Comparison of ENCODE assay signal across 30 cellular contexts in genomic region chr10:21689881-21690280, GRCh38.
DNase-seq lines count a peak whose midpoint lies in the region; ATAC-seq and TF ChIP-seq lines count a peak whose summit lies in the region.
"Had no signal": no experiment of that assay in that cellular context is flagged by ENCODE, and none has a peak within 500 bp of the region (broad histone marks: within the 10 kb centered on the region; RNA-seq: fewer than 3 reads in every experiment).

No MANE protein-coding gene starts in this region.

- no peak overlapping the region for H3K27ac ChIP-seq in GM23338 (ENCODE audit: low read depth)
- H3K27ac ChIP-seq in SK-N-MC = 0 out of 2 replicates have a peak overlapping the region, but pooled peaks have one; percentile 13
- H3K27ac ChIP-seq: dorsolateral prefrontal cortex, heart left ventricle, left ventricle myocardium inferior, right atrium auricular region had no signal

- no peak for ATAC-seq in GM23338
- ATAC-seq: activated CD8-positive, alpha-beta memory T cell treated with anti-CD3 and anti-CD28 coated beads, Interleukin-2, amount 10 ng/mL, durations not matched to agents 7 days and 5 days; heart left ventricle; stimulated activated naive CD8-positive, alpha-beta T cell treated with anti-CD3 and anti-CD28 coated beads, Interleukin-15, Interleukin-2, amounts not matched to agents 100 U/mL and 50 U/mL, for 24 hours had no signal

- no peak overlapping the region for H3K4me2 ChIP-seq in GM23338
- H3K4me2 ChIP-seq: smooth muscle cell had no signal

- H3K4me3 ChIP-seq in GM23338 (no peak overlapping the region), SK-N-MC (no peak overlapping the region)
- H3K4me3 ChIP-seq: dorsolateral prefrontal cortex, heart left ventricle, left ventricle myocardium inferior, right atrium auricular region, smooth muscle cell had no signal

- H4K20me1 ChIP-seq in GM23338 (replicated peaks; ENCODE audit: insufficient read depth) = no peaks in the 10 kb centered on the region; the same call in 1 of the 2 replicates

- no peak overlapping the region for H2AFZ ChIP-seq in GM23338

- H3K4me1 ChIP-seq in GM23338 (ENCODE audit: insufficient read depth) = peaks cover 5% of the 10 kb centered on the region; the same call in 1 of the 2 replicates
- H3K4me1 ChIP-seq: left ventricle myocardium inferior, right atrium auricular region had no signal

- no peaks in the 10 kb centered on the region for H3K27me3 ChIP-seq in GM23338 (ENCODE audit: insufficient read depth)
- H3K27me3 ChIP-seq: dorsolateral prefrontal cortex, heart left ventricle, right atrium auricular region had no signal

- H3K9me3 ChIP-seq in SK-N-MC (ENCODE audit: low read depth, low read length) = no peaks in the 10 kb centered on the region
- H3K9me3 ChIP-seq: heart left ventricle, left ventricle myocardium inferior, right atrium auricular region had no signal

- H3K79me2 ChIP-seq in GM23338 (replicated peaks; ENCODE audit: insufficient read depth) = 0 out of 2 replicates have a peak, but pooled peaks cover 7% of the 10 kb centered on the region

- H3K27me3 Mint-ChIP-seq in activated naive CD4-positive, alpha-beta T cell treated with anti-CD3 and anti-CD28 coated beads, Interleukin-2, amount 50 U/mL, for 24 hours = no peaks in the 10 kb centered on the region
- H3K27me3 Mint-ChIP-seq in GM23338 (ENCODE audit: insufficient read depth, low read depth, poor library complexity) = no peaks in the 10 kb centered on the region
- H3K27me3 Mint-ChIP-seq: activated CD8-positive, alpha-beta memory T cell treated with anti-CD3 and anti-CD28 coated beads, Interleukin-2, amount 10 ng/mL, durations not matched to agents 7 days and 5 days; activated naive CD4-positive, alpha-beta T cell treated with anti-CD3 and anti-CD28 coated beads, Interleukin-2, amount 10 ng/mL, durations not matched to agents 7 days and 5 days had no signal

- no peaks in the 10 kb centered on the region for H3K9me3 Mint-ChIP-seq in activated naive CD4-positive, alpha-beta T cell treated with anti-CD3 and anti-CD28 coated beads, Interleukin-2, amount 50 U/mL, for 24 hours
- H3K9me3 Mint-ChIP-seq in GM23338 = no peaks in the 10 kb centered on the region
- H3K9me3 Mint-ChIP-seq: activated naive CD4-positive, alpha-beta T cell treated with anti-CD3 and anti-CD28 coated beads, Interleukin-2, amount 10 ng/mL, durations not matched to agents 7 days and 5 days; activated T-helper 1 cell treated with anti-CD3 and anti-CD28 coated beads, Interleukin-12 subunit alpha, Interleukin-12 subunit beta, Interleukin-2, Interleukin-4 antibody, amounts not matched to agents 30 ng/mL and 10 ng/mL and 1 ng/mL, durations not matched to agents 14 hours and 24 hours and 36 hours; brain; H9 had no signal

- no peak overlapping the region for H3K4me3 Mint-ChIP-seq in activated naive CD4-positive, alpha-beta T cell treated with anti-CD3 and anti-CD28 coated beads, Interleukin-2, amount 50 U/mL, for 24 hours
- H3K4me3 Mint-ChIP-seq in GM23338 = no peak overlapping the region
- H3K4me3 Mint-ChIP-seq: activated CD8-positive, alpha-beta memory T cell treated with anti-CD3 and anti-CD28 coated beads, Interleukin-2, amount 10 ng/mL, durations not matched to agents 7 days and 5 days; activated naive CD4-positive, alpha-beta T cell treated with anti-CD3 and anti-CD28 coated beads, Interleukin-2, amount 10 ng/mL, durations not matched to agents 7 days and 5 days; activated T-helper 1 cell treated with anti-CD3 and anti-CD28 coated beads, Interleukin-12 subunit alpha, Interleukin-12 subunit beta, Interleukin-2, Interleukin-4 antibody, amounts not matched to agents 30 ng/mL and 10 ng/mL and 1 ng/mL, durations not matched to agents 14 hours and 24 hours and 36 hours; brain; H9 had no signal

- DNase-seq in activated naive CD4-positive, alpha-beta T cell treated with anti-CD3 and anti-CD28 coated beads, Interleukin-2, amount 50 U/mL, for 16 hours = no peak
- DNase-seq in GM23338 (ENCODE audit: low spot score) (no peak), SK-N-MC (ENCODE audit: low read depth, low spot score) (no peak), HUDEP-2 (lab: John Stamatoyannopoulos, UW; ENCODE audit: unreplicated experiment in 76 of 76) (no peak), NCI-H748 (lab: John Stamatoyannopoulos, UW; ENCODE audit: unreplicated experiment) (no peak), NCI-H1092 treated with DMSO at 0.1 percent for 48 hours (lab: John Stamatoyannopoulos, UW) (no peak)
- DNase-seq in central memory CD4-positive, alpha-beta T cell = no peak
- DNase-seq: activated CD4-positive, CD25-positive, alpha-beta regulatory T cell; activated CD8-positive, alpha-beta memory T cell treated with anti-CD3 and anti-CD28 coated beads, Interleukin-2, amount 10 ng/mL, durations not matched to agents 7 days and 5 days; activated naive CD4-positive, alpha-beta T cell treated with anti-CD3 and anti-CD28 coated beads, Interleukin-2, amount 10 ng/mL, durations not matched to agents 7 days and 5 days; amniotic stem cell; dorsolateral prefrontal cortex; foreskin melanocyte; H9; heart left ventricle; IMR-90; islet precursor cell; left ventricle myocardium inferior; NCI-H1048; NCI-H1694; NCI-H446; OCI-M1; posterior cingulate gyrus; stimulated activated naive CD8-positive, alpha-beta T cell treated with anti-CD3 and anti-CD28 coated beads, Interleukin-15, Interleukin-2, amounts not matched to agents 100 U/mL and 50 U/mL, for 24 hours; T-helper 1 cell had no signal

- H3K9me2 ChIP-seq in GM23338 (ENCODE audit: insufficient read depth) = no peaks in the 10 kb centered on the region

- TF ChIP-seq CTCF in GM23338 (conservative IDR thresholded peaks at IDR 0.05; ENCODE audit: low read depth in 2 of 2) = no peak

- H3K4me1 Mint-ChIP-seq in activated naive CD4-positive, alpha-beta T cell treated with anti-CD3 and anti-CD28 coated beads, Interleukin-2, amount 50 U/mL, for 24 hours = peaks cover 35% of the 10 kb centered on the region
- peaks cover 24% of the 10 kb centered on the region for H3K4me1 Mint-ChIP-seq in GM23338
- H3K4me1 Mint-ChIP-seq: activated naive CD4-positive, alpha-beta T cell treated with anti-CD3 and anti-CD28 coated beads, Interleukin-2, amount 10 ng/mL, durations not matched to agents 7 days and 5 days had no signal

- no peak overlapping the region for H3K9ac ChIP-seq in SK-N-MC (ENCODE audit: insufficient read length)

- peaks cover 21% of the 10 kb centered on the region for H3K36me3 Mint-ChIP-seq in activated naive CD4-positive, alpha-beta T cell treated with anti-CD3 and anti-CD28 coated beads, Interleukin-2, amount 50 U/mL, for 24 hours
- no peaks in the 10 kb centered on the region for H3K36me3 Mint-ChIP-seq in GM23338 (ENCODE audit: low read depth)

- peak overlapping the region; percentile 38 for H3K27ac Mint-ChIP-seq in activated naive CD4-positive, alpha-beta T cell treated with anti-CD3 and anti-CD28 coated beads, Interleukin-2, amount 50 U/mL, for 24 hours
- peak overlapping the region; percentile 12; the same call in 1 of the 2 replicates for H3K27ac Mint-ChIP-seq in GM23338
- H3K27ac Mint-ChIP-seq: activated CD8-positive, alpha-beta memory T cell treated with anti-CD3 and anti-CD28 coated beads, Interleukin-2, amount 10 ng/mL, durations not matched to agents 7 days and 5 days; activated naive CD4-positive, alpha-beta T cell treated with anti-CD3 and anti-CD28 coated beads, Interleukin-2, amount 10 ng/mL, durations not matched to agents 7 days and 5 days; activated T-helper 1 cell treated with anti-CD3 and anti-CD28 coated beads, Interleukin-12 subunit alpha, Interleukin-12 subunit beta, Interleukin-2, Interleukin-4 antibody, amounts not matched to agents 30 ng/mL and 10 ng/mL and 1 ng/mL, durations not matched to agents 14 hours and 24 hours and 36 hours had no signal

- no peaks in the 10 kb centered on the region for H3K36me3 ChIP-seq in GM23338 (ENCODE audit: insufficient read depth)
- no peaks in the 10 kb centered on the region; the same call in 1 of the 2 replicates for H3K36me3 ChIP-seq in SK-N-MC (ENCODE audit: insufficient read depth, low read length)

- H3F3A ChIP-seq in GM23338 (replicated peaks; ENCODE audit: low read depth) = no peaks in the 10 kb centered on the region

TF ChIP-seq in GM23338, 12 proteins besides CTCF, POLR2A, EP300 and RAD21 (continues in another document):
- TF ChIP-seq ETS1 (IDR thresholded peaks at IDR 0.05) (no peak), STAT1 (IDR thresholded peaks at IDR 0.05; ENCODE audit: unreplicated experiment) (no peak), NANOG (IDR thresholded peaks at IDR 0.05; ENCODE audit: borderline replicate concordance) (no peak), ZNF331 (CRISPR knock-in tag; IDR thresholded peaks at IDR 0.05; ENCODE audit: low read depth) (no peak)
